Comparison of ENCODE assay signal across 1 cellular context in the genomic region with DNA sequence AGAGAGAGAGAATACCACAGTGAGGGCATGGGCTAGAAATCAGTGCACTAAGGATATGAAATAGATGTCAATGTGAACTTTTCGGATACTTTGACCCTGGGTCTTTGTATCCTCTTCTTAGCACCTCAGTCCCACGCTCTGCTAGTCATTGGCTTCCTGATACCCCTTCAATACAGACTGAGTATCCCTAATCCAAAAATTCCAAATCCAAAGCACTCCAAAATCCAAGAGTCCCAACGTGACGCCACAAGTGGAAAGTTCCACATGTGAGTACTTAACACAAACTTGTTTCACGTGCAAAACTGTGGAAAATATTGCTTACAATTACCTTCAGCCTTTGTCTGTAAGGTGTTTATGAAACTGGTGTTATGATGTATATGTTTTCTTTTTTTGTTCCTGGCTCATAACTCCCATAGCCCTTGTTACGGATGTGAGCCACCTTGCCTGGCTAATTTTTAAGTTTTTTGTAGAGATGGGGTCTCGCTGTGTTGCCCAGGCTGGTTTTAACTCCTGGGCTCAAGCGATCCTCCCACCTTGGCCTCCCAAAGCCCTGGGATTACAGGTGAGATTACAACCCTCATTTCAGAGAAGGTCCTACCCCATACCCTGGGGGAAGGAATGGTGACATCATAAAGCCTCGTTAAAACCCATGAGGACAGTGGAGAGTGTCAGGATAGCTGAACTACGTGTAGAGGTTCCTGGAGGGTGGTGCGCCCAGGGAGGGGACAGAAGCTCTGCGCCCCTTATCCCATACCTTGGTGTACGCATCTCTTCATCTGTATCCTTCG.
A peak's percentile ranks its signal among the peaks of the same experiment; 100 is the strongest.
TF ChIP-seq lines count a peak whose summit lies in the region.

No MANE protein-coding gene starts in this region.

TF ChIP-seq in WTC11, 78 proteins besides CTCF, POLR2A, EP300 and RAD21 (continued from another document):
- TF ChIP-seq, protein P1, sequence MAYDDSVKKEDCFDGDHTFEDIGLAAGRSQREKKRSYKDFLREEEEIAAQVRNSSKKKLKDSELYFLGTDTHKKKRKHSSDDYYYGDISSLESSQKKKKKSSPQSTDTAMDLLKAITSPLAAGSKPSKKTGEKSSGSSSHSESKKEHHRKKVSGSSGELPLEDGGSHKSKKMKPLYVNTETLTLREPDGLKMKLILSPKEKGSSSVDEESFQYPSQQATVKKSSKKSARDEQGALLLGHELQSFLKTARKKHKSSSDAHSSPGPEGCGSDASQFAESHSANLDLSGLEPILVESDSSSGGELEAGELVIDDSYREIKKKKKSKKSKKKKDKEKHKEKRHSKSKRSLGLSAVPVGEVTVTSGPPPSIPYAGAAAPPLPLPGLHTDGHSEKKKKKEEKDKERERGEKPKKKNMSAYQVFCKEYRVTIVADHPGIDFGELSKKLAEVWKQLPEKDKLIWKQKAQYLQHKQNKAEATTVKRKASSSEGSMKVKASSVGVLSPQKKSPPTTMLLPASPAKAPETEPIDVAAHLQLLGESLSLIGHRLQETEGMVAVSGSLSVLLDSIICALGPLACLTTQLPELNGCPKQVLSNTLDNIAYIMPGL (CRISPR knock-in tag; IDR thresholded peaks at IDR 0.05) = no peak
- TF ChIP-seq, protein P2, sequence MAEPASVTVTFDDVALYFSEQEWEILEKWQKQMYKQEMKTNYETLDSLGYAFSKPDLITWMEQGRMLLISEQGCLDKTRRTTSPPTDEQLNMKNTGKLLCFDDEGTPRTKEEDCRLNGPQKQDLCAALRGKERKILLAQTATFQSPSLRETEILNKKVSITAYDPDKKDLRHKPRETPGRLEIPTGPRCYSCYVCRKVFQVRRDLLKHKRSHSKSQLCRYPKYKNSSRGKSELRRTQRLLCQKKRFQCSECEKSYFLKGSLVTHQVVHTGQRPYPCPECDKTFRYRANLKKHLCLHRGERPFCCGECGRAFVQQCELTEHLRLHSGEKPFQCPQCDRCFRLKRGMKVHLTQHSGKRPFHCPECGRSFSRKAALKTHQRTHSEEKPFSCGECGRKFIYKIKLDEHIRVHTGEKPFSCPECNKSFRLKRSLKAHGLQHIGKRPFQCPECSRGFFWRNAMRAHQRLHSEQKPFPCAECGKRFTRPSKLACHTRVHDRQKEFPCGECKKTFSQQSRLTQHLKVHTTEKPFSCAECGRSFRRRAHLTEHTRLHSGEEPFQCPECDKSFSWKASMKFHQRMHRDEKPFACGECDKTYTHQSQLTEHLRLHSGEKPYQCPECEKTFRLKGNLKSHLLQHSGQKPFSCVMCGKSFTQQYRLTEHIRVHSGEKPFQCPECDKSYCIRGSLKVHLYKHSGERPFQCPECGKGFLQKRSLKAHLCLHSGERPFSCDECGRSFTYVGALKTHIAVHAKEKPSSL (CRISPR knock-in tag; conservative IDR thresholded peaks at IDR 0.05) = 0 out of 2 replicates have a peak, but pooled peaks have one; percentile 5
- TF ChIP-seq FOXJ3 (CRISPR knock-in tag; IDR thresholded peaks at IDR 0.05; ENCODE audit: borderline replicate concordance) (no peak), MXD4 (CRISPR knock-in tag; IDR thresholded peaks at IDR 0.05; ENCODE audit: borderline replicate concordance) (no peak), EMX1 (CRISPR knock-in tag; IDR thresholded peaks at IDR 0.05) (0 out of 2 replicates have a peak, but pooled peaks have one; percentile 56), ZNF121 (CRISPR knock-in tag; IDR thresholded peaks at IDR 0.05) (peak; percentile 60), JAZF1 (CRISPR knock-in tag; IDR thresholded peaks at IDR 0.05) (no peak), ATF1 (CRISPR knock-in tag; IDR thresholded peaks at IDR 0.05) (no peak)
- TF ChIP-seq, protein P3, sequence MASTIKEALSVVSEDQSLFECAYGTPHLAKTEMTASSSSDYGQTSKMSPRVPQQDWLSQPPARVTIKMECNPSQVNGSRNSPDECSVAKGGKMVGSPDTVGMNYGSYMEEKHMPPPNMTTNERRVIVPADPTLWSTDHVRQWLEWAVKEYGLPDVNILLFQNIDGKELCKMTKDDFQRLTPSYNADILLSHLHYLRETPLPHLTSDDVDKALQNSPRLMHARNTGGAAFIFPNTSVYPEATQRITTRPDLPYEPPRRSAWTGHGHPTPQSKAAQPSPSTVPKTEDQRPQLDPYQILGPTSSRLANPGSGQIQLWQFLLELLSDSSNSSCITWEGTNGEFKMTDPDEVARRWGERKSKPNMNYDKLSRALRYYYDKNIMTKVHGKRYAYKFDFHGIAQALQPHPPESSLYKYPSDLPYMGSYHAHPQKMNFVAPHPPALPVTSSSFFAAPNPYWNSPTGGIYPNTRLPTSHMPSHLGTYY (CRISPR knock-in tag; IDR thresholded peaks at IDR 0.05) = no peak
- TF ChIP-seq, protein P4, sequence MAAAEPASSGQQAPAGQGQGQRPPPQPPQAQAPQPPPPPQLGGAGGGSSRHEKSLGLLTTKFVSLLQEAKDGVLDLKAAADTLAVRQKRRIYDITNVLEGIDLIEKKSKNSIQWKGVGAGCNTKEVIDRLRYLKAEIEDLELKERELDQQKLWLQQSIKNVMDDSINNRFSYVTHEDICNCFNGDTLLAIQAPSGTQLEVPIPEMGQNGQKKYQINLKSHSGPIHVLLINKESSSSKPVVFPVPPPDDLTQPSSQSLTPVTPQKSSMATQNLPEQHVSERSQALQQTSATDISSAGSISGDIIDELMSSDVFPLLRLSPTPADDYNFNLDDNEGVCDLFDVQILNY (CRISPR knock-in tag; IDR thresholded peaks at IDR 0.05) = no peak
